1 cellular context compared by ENCODE assay signal in the genomic region with DNA sequence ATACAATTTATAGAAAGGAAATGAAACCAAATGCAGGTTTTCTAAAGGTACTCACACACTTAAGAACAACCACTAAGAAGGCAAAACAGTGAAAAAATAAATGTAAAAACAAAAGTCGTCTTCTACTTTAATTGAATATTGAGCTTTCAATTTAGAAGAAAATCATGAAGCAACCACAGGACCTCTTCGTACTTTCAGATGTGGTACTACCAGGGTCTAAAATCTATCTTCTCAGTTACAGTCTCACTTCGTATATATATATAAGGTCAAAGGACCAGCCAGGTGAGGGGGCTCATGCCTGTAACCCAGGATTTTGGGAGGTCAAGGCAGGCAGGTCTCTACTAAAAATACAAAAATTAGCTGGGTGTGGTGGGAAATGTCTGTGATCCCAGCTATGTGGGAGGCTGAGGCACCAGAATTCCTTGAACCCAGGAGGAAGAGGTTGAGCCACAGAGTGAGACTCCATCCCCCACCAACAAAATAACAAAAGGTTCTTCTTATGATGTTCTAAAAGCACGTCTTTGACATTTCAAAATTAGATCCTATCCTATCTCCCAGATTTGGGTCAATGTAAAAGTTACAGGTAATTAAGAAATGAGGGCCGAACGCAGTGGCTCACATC.
TF ChIP-seq lines count a peak whose summit lies in the region.

No MANE protein-coding gene starts in this region.

TF ChIP-seq in HEK293, 187 proteins besides CTCF, POLR2A, EP300 and RAD21:
- TF ChIP-seq ZNF707 (tag by site-specific recombination; IDR thresholded peaks at IDR 0.05): no peak
- peak; percentile 75 for TF ChIP-seq PRDM1 (tag by site-specific recombination; IDR thresholded peaks at IDR 0.05)
